ENCODE assay signal across 8 cellular contexts in the genomic region with DNA sequence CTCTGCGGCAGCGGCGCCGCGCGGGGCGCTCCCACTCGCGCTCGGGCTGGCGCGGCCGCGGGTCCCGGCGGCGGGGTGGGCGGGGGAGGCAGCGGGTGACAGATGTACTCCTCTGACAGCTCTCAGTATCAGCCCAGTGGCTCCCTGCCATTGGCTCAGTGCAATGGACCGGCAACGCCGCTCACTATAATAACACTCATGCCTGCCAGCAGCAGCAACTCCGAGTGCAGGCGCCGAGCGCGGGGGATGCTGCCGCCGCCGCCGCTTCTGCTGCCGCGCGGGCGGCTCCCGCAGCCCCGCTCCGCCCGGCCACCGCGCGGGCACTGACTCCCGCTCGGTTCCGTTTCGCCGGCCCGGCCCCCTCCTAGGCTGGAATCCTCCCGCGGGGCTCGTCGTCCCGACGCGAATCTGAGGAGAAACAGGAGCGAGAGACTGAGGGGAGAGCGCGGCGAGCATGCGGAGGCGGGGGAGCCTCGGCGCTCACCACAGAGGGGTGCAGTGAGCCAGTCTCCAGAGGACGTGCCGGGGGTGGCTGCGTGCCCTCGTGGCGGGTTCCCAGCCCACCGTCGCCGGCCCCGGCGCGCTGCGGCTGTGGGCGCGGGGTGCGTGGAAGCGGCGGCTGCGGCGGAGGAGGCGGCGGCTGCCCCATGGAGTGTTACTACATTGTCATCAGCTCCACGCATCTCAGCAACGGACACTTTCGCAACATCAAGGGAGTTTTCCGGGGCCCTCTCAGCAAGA. TPM values are rescaled to one million over a fixed set of nuclear protein-coding genes. Genes with fewer than 3 reads are reported as not detected.
DNase-seq lines count a peak whose midpoint lies in the region; ATAC-seq and TF ChIP-seq lines count a peak whose summit lies in the region.

Gene ZNF804A, plus strand, starts transcription at position 217 of the 741 bp plus-strand sequence. Its CDS starts 431 bp downstream, at position 648.

- H3K4me3 ChIP-seq in AG04449 (ENCODE audit: low read depth, low read length) (peak within 1 kb of the TSS; percentile 68), suprapubic skin (peak within 1 kb of the TSS; percentile 77)

- H3K9me3 ChIP-seq in suprapubic skin = no peaks in the 10 kb centered on the region

- POLR2A ChIA-PET in AG04449 (lab: Yijun Ruan, JAX) = no interaction called here

- no peaks in the 10 kb centered on the region for H3K9me3 Mint-ChIP-seq in endothelial cell (ENCODE audit: unreplicated experiment)
- peaks cover 2% of the 10 kb centered on the region for H3K9me3 Mint-ChIP-seq in memory B cell

- peaks cover 23% of the 10 kb centered on the region for H3K4me1 ChIP-seq in suprapubic skin

- CTCF ChIA-PET in AG04449 (lab: Yijun Ruan, JAX) = interaction anchor here (1.1 to 3.6 kb wide), 2 partner anchors 10 to 12 kb away, joined by 3 to 26 read pairs; no protein-coding TSS in a partner anchor

- no peaks in the 10 kb centered on the region for H3K36me3 Mint-ChIP-seq in endothelial cell (ENCODE audit: low read depth, unreplicated experiment)
- peaks cover 3% of the 10 kb centered on the region for H3K36me3 Mint-ChIP-seq in memory B cell

- no peak for TF ChIP-seq EP300 in suprapubic skin (IDR thresholded peaks at IDR 0.05)

- 2% methylated on average over 41 of the region's 88 CpGs for WGBS in suprapubic skin

- H3K27me3 Mint-ChIP-seq in endothelial cell (ENCODE audit: unreplicated experiment) (peaks cover 9% of the 10 kb centered on the region), memory B cell (peaks cover 13% of the 10 kb centered on the region)

- TF ChIP-seq CTCF in AG04449 (IDR thresholded peaks at IDR 0.05; ENCODE audit: insufficient read depth, low read length, missing control alignments) = no peak
- no peak for TF ChIP-seq CTCF in endothelial cell (IDR thresholded peaks at IDR 0.05; ENCODE audit: unreplicated experiment)
- TF ChIP-seq CTCF in suprapubic skin (IDR thresholded peaks at IDR 0.05) = no peak

- H3K27ac ChIP-seq in suprapubic skin = peak within 1 kb of the TSS; percentile 40

- ATAC-seq in HG02610 (IDR thresholded peaks at IDR 0.05; ENCODE audit: unreplicated experiment) (peak; percentile 79), memory B cell (ENCODE audit: low read depth) (peak; percentile 83)

- H3K4me1 Mint-ChIP-seq in endothelial cell (ENCODE audit: unreplicated experiment) (peaks cover 14% of the 10 kb centered on the region), memory B cell (peaks cover 13% of the 10 kb centered on the region)

- H3K4me3 Mint-ChIP-seq in endothelial cell (ENCODE audit: unreplicated experiment) (peak within 1 kb of the TSS; percentile 92), memory B cell (peak within 1 kb of the TSS; percentile 86)

- H3K27me3 ChIP-seq in suprapubic skin = peaks cover 30% of the 10 kb centered on the region

- DNase-seq in AG04449 (ENCODE audit: low read depth, low spot score) (no peak), NCI-H1092 treated with DMSO at 0.1 percent for 48 hours (lab: John Stamatoyannopoulos, UW) (peak; percentile 75), T1000 (lab: John Stamatoyannopoulos, UW) (peak; percentile 48), endothelial cell (ENCODE audit: low spot score) (peak; percentile 45), memory B cell (ENCODE audit: low spot score in 2 of 2) (peak; percentile 65 to 72), suprapubic skin (ENCODE audit: low spot score in 2 of 2) (peak; percentile 62 to 79)

- no peaks in the 10 kb centered on the region for H3K36me3 ChIP-seq in suprapubic skin

- H3K27ac Mint-ChIP-seq in endothelial cell (ENCODE audit: unreplicated experiment) (peak within 1 kb of the TSS; percentile 50), memory B cell (peak within 1 kb of the TSS; percentile 36)

- TF ChIP-seq POLR2A in GM15510 (IDR thresholded peaks at IDR 0.05; ENCODE audit: borderline replicate concordance, extremely low read depth, insufficient read length) (peak; percentile 82), suprapubic skin (IDR thresholded peaks at IDR 0.05) (no peak)

RNA-seq across cellular contexts. Expression of gene ZNF804A, which starts in this region (rescaled TPM):
- total RNA-seq in endothelial cell (ENCODE audit: unreplicated experiment) = 2.2 TPM
- 1 to 10 TPM in 1 of 4 donors, not detected in 3; 1.0 TPM for total RNA-seq in suprapubic skin
